21 cellular contexts compared by ENCODE assay signal in the genomic region with DNA sequence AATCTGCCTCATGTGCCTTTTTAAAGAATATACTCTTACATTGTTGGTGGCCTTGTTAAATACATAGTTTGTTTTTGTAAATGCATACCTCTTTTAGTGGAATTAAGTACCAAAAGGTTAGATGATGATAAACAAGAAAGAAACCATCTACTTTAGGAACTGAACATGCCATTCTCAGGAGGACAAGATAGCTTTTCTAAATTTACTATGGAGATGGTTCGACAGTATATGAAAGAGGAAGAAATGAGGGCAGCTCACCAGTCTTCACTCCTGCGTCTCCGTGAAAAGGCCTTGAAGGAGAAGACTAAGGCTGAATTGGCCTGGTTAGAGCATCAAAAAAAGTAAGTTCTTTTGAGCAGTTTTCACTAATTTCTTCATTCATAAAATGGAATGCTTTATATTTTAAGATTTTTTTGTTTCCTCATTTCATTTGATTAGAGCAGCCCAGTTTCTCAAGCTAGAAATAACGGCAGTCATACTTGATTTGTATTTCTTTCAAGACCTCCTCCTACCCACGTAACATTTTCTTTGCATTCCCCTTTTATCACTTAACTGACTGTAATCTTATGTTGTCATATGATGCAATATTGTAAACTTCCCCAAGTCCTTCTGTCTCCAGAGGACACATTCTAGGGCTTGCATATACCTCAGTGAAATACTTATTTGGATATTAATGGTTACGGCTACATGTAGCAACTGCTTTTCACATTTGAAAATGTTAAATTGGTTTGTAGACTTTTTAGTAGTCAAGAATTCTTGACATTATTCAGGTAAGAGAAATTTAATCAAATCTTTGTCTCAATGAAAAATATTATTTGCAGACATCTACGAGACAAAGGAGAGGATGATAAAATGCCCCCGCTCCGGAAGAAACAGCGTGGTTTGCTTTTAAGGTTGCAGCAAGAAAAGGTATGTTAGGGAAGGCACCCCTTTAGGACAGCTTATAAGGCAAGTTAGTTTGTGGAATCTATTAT.
"Had no signal": no experiment of that assay in that cellular context is flagged by ENCODE, and none has a peak within 500 bp of the region (broad histone marks: within the 10 kb centered on the region; RNA-seq: fewer than 3 reads in every experiment).

No MANE protein-coding gene starts in this region.

- ATAC-seq: activated T-cell treated with anti-CD3 and anti-CD28 coated beads, Interleukin-2, amount 50 U/mL, for 72 hours; effector memory CD8-positive, alpha-beta T cell; heart right ventricle; left cardiac atrium; lower lobe of right lung had no signal

- H3K4me1 Mint-ChIP-seq: neural crest cell had no signal

- DNase-seq: activated CD4-positive, alpha-beta T cell treated with anti-CD3 and anti-CD28 coated beads, Interleukin-2, amount 10 ng/mL, durations not matched to agents 7 days and 5 days; activated CD8-positive, alpha-beta memory T cell treated with anti-CD3 and anti-CD28 coated beads, Interleukin-2, amount 50 U/mL, for 48 hours; activated gamma-delta T cell treated with Interleukin-2 at 50 U/mL for 16 hours; activated naive CD8-positive, alpha-beta T cell treated with anti-CD3 and anti-CD28 coated beads, Interleukin-2, amount 10 ng/mL, durations not matched to agents 7 days and 5 days; activated T-cell treated with anti-CD3 and anti-CD28 coated beads, Interleukin-2, amount 50 U/mL, for 72 hours; cerebellar nuclear complex; effector memory CD8-positive, alpha-beta T cell; heart right ventricle; left cardiac atrium; lower lobe of right lung; midbrain; stimulated activated CD4-positive, alpha-beta T cell treated with anti-CD3 and anti-CD28 coated beads, Interleukin-12 subunit alpha, Interleukin-12 subunit beta, amount 100 ng/mL, for 4 hours; stimulated activated CD4-positive, alpha-beta T cell treated with anti-CD3 and anti-CD28 coated beads, Interleukin-2, amount 100 ng/mL, for 24 hours; T-helper 2 cell; thyroid gland had no signal

- H3K9me3 Mint-ChIP-seq: activated CD4-positive, alpha-beta T cell treated with anti-CD3 and anti-CD28 coated beads, Interleukin-2, amount 10 ng/mL, durations not matched to agents 7 days and 5 days; activated naive CD8-positive, alpha-beta T cell treated with anti-CD3 and anti-CD28 coated beads, Interleukin-2, amount 10 ng/mL, durations not matched to agents 7 days and 5 days; activated T-cell treated with anti-CD3 and anti-CD28 coated beads, Interleukin-2, amount 50 U/mL, for 72 hours; dendritic cell treated with granulocyte-macrophage colony-stimulating factor and Interleukin-4, amounts not matched to agents 40 ng/mL and 50 ng/mL, for 4 days; effector memory CD8-positive, alpha-beta T cell; neural crest cell had no signal

- H3K4me1 ChIP-seq: ascending aorta, breast epithelium, heart right ventricle, lower lobe of right lung, thyroid gland had no signal

- H3K27me3 ChIP-seq: ascending aorta, breast epithelium, heart right ventricle, thyroid gland had no signal

- FAIRE-seq: frontal cortex, urothelium cell line had no signal

- H3K27ac Mint-ChIP-seq: activated CD4-positive, alpha-beta T cell treated with anti-CD3 and anti-CD28 coated beads, Interleukin-2, amount 10 ng/mL, durations not matched to agents 7 days and 5 days; activated naive CD8-positive, alpha-beta T cell treated with anti-CD3 and anti-CD28 coated beads, Interleukin-2, amount 10 ng/mL, durations not matched to agents 7 days and 5 days; activated T-cell treated with anti-CD3 and anti-CD28 coated beads, Interleukin-2, amount 50 U/mL, for 72 hours; dendritic cell treated with granulocyte-macrophage colony-stimulating factor and Interleukin-4, amounts not matched to agents 40 ng/mL and 50 ng/mL, for 4 days; effector memory CD8-positive, alpha-beta T cell had no signal

- H3K27ac ChIP-seq: ascending aorta, breast epithelium, heart right ventricle, lower lobe of right lung, thyroid gland had no signal

- H3K4me3 ChIP-seq: ascending aorta, breast epithelium, heart right ventricle, lower lobe of right lung, thyroid gland had no signal

- H3K27me3 Mint-ChIP-seq: activated CD4-positive, alpha-beta T cell treated with anti-CD3 and anti-CD28 coated beads, Interleukin-2, amount 10 ng/mL, durations not matched to agents 7 days and 5 days; activated naive CD8-positive, alpha-beta T cell treated with anti-CD3 and anti-CD28 coated beads, Interleukin-2, amount 10 ng/mL, durations not matched to agents 7 days and 5 days; dendritic cell treated with granulocyte-macrophage colony-stimulating factor and Interleukin-4, amounts not matched to agents 40 ng/mL and 50 ng/mL, for 4 days; effector memory CD8-positive, alpha-beta T cell had no signal

- H3K4me3 Mint-ChIP-seq: activated CD4-positive, alpha-beta T cell treated with anti-CD3 and anti-CD28 coated beads, Interleukin-2, amount 10 ng/mL, durations not matched to agents 7 days and 5 days; activated naive CD8-positive, alpha-beta T cell treated with anti-CD3 and anti-CD28 coated beads, Interleukin-2, amount 10 ng/mL, durations not matched to agents 7 days and 5 days; activated T-cell treated with anti-CD3 and anti-CD28 coated beads, Interleukin-2, amount 50 U/mL, for 72 hours; dendritic cell treated with granulocyte-macrophage colony-stimulating factor and Interleukin-4, amounts not matched to agents 40 ng/mL and 50 ng/mL, for 4 days; effector memory CD8-positive, alpha-beta T cell; neural crest cell had no signal

- H3K9me3 ChIP-seq: ascending aorta, breast epithelium, heart right ventricle, lower lobe of right lung, thyroid gland had no signal

- H3K36me3 ChIP-seq: breast epithelium had no signal
